Comparison of ENCODE assay signal across 26 cellular contexts in genomic region chr9:88942411-88942810, GRCh38. TPM values are rescaled to one million over a fixed set of nuclear protein-coding genes. Genes with fewer than 3 reads are reported as not detected.
"Had no signal": no experiment of that assay in that cellular context is flagged by ENCODE, and none has a peak within 500 bp of the region (broad histone marks: within the 10 kb centered on the region; RNA-seq: fewer than 3 reads in every experiment).

No MANE protein-coding gene starts in this region.

- H3K27ac ChIP-seq: esophagus squamous epithelium, heart right ventricle, neutrophil, parathyroid adenoma, right atrium auricular region, thyroid gland, upper lobe of left lung had no signal

- H3K36me3 ChIP-seq: esophagus squamous epithelium, heart right ventricle, neutrophil, right atrium auricular region, stomach, thyroid gland, upper lobe of left lung had no signal

- H3K27me3 ChIP-seq: esophagus squamous epithelium, heart right ventricle, neutrophil, right atrium auricular region, stomach, thyroid gland, upper lobe of left lung had no signal

- DNase-seq: cortex of kidney; effector memory CD8-positive, alpha-beta T cell; erythroblast; esophagus squamous epithelium; foreskin melanocyte; glutamatergic neuron; heart right ventricle; hypothalamus; immature natural killer cell; kidney glomerular epithelial cell; left colon; mucosa of descending colon; naive B cell; stimulated activated CD4-positive, alpha-beta T cell treated with anti-CD3 and anti-CD28 coated beads, Interleukin-2, amount 100 ng/mL, for 24 hours; stimulated activated CD4-positive, alpha-beta T cell treated with anti-CD3 and anti-CD28 coated beads, Interleukin-4, amount 100 ng/mL, for 24 hours; stimulated activated naive CD4-positive, alpha-beta T cell treated with Interleukin-2 at 50 U/mL for 16 hours; thyroid gland; upper lobe of left lung had no signal

- H3K9me3 ChIP-seq: esophagus squamous epithelium, mucosa of descending colon, neutrophil, right atrium auricular region, stomach, thyroid gland, upper lobe of left lung had no signal

- ATAC-seq: effector memory CD8-positive, alpha-beta T cell; heart right ventricle; left colon; mucosa of descending colon; natural killer cell treated with Interleukin-12 subunit alpha and Interleukin-12 subunit beta and Interleukin-15 and Interleukin-18, amount 100 ng/mL, for 72 hours; sciatic nerve; stimulated activated effector memory CD8-positive, alpha-beta T cell treated with anti-CD3 and anti-CD28 coated beads, Interleukin-12 subunit alpha, Interleukin-12 subunit beta, amount 100 ng/mL, for 72 hours had no signal

- H3K9ac ChIP-seq: parathyroid adenoma had no signal

- H3K79me2 ChIP-seq: parathyroid adenoma had no signal

- H3K4me1 ChIP-seq: heart right ventricle, parathyroid adenoma, right atrium auricular region, upper lobe of left lung had no signal

- H2AFZ ChIP-seq: parathyroid adenoma had no signal

- H3K4me3 ChIP-seq: esophagus squamous epithelium, heart right ventricle, lung, mucosa of descending colon, right atrium auricular region, stomach, thyroid gland, upper lobe of left lung had no signal

RNA-seq across cellular contexts. Expression of gene S1PR3, which starts 48.9 kb away (rescaled TPM):
- total RNA-seq: natural killer cell treated with Interleukin-12 subunit alpha and Interleukin-12 subunit beta and Interleukin-15 and Interleukin-18, amount 100 ng/mL, for 72 hours had no signal
